ENCODE assay signal across 1 cellular context in the genomic region with DNA sequence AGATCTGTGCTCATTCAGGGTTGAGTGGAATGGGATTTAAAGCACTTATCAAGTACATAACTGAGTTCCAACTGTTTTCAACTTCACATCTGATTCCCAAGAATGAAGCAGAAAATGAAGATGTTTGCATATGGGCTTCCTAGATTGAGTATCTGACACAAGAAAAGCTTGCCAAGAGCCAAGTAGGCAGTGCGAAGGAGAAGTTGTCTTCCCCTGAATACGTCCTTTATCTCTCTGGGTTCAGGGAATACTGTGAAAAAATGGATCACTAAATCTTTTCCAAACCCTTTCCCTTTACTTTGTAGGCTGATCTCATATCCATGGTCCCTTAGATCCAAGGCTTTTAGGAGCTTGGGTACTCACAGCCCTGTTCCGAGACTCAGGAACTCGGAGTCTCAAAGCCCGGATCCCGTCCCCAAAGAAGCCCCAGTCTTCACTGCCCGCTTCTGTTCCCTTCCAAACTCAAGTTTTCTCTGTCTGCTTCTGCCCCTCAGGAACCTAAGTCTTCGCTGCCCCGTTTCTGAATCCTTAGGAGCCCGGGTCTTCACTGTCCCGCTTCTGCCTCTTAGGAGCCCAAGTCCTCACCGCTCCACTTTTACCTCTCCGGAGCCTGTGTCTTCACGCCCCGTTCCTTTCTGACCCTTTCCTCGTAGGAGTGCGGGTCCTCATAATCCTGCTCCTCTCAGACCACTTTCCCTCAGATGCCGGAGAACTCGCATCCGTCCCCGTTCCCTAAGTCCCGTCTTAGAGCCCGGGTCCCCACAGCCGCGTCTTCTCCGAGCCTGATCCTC.
A peak's percentile ranks its signal among the peaks of the same experiment; 100 is the strongest.
TF ChIP-seq lines count a peak whose summit lies in the region.

No MANE protein-coding gene starts in this region.

TF ChIP-seq in GM12878, 131 proteins besides CTCF, POLR2A, EP300 and RAD21:
- TF ChIP-seq TBL1XR1 (IDR thresholded peaks at IDR 0.05; ENCODE audit: low read depth, low read length) (no peak), EED (IDR thresholded peaks at IDR 0.05; ENCODE audit: low read depth) (0 out of 2 replicates have a peak, but pooled peaks have one; percentile 4), LARP7 (IDR thresholded peaks at IDR 0.05) (0 out of 2 replicates have a peak, but pooled peaks have one; percentile 45), CEBPB (IDR thresholded peaks at IDR 0.05; ENCODE audit: borderline replicate concordance in 1 of 2, low read depth in 2 of 2, low read length in 2 of 2) (no peak), JUND (IDR thresholded peaks at IDR 0.05; ENCODE audit: low read depth, low read length) (no peak)
- TF ChIP-seq, protein P1, sequence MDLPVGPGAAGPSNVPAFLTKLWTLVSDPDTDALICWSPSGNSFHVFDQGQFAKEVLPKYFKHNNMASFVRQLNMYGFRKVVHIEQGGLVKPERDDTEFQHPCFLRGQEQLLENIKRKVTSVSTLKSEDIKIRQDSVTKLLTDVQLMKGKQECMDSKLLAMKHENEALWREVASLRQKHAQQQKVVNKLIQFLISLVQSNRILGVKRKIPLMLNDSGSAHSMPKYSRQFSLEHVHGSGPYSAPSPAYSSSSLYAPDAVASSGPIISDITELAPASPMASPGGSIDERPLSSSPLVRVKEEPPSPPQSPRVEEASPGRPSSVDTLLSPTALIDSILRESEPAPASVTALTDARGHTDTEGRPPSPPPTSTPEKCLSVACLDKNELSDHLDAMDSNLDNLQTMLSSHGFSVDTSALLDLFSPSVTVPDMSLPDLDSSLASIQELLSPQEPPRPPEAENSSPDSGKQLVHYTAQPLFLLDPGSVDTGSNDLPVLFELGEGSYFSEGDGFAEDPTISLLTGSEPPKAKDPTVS (IDR thresholded peaks at IDR 0.05; ENCODE audit: low read depth, low read length), result no peak
